In the genomic region with DNA sequence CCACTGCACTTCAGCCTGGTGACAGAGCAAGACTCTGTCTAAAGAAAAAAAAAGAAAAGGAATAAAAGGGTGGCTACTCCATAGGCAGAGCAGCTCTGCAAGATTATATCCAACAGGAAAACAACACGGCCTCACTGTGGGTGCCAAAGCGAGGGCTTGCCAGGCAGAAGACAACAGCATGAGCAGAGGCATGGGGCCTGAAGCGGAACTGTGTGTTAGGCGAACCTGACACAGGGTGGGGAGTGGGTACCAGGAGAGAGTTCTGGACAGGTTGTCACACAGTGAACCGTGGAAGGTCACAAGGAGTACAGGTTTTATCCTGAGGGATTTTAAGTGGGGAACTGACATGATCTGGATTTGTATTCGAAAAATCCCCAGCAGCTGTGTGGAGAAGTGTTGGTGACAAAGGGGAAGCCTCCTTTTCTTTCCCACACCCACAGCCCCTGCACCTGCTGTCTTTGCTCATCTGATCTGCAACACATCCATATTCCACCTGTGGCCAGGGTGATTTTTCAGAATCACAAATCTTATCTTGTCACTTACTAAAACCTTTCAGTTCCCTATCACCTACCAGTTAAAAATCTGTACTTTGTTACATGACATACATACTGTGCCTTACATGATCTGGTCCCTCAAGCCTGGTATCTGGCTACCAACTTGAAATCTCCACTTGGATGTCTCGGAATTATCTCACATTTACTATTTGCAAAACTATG, we compare ENCODE assay signal across 17 cellular contexts. TPM values are rescaled to one million over a fixed set of nuclear protein-coding genes. Genes with fewer than 3 reads are reported as not detected.
DNase-seq lines count a peak whose midpoint lies in the region; ATAC-seq and TF ChIP-seq lines count a peak whose summit lies in the region.
"Had no signal": no experiment of that assay in that cellular context is flagged by ENCODE, and none has a peak within 500 bp of the region (broad histone marks: within the 10 kb centered on the region; RNA-seq: fewer than 3 reads in every experiment).

No MANE protein-coding gene starts in this region.

- TF ChIP-seq CTCF in GM10248 (IDR thresholded peaks at IDR 0.05; ENCODE audit: control extremely low read depth, extremely low read depth, low read depth, missing control alignments), result no peak

- in situ Hi-C loops in ACHN (cut with HindIII; ENCODE audit: low pct_ligation_motif_present, low pct_unique_long_range_greater_than_20kb, low sequenced_read_pairs), result no loop called here

- CTCF ChIA-PET in GM10248 (lab: Yijun Ruan, JAX) (no interaction called here), HEK293T (lab: Yijun Ruan, JAX) (no interaction called here)

- no peak overlapping the region for H3K27ac Mint-ChIP-seq in T-helper 17 cell

- H3K4me3 Mint-ChIP-seq in T-helper 17 cell, result no peak overlapping the region

- ATAC-seq in GM19035 (IDR thresholded peaks at IDR 0.05; ENCODE audit: unreplicated experiment) (peak; percentile 47), HG02759 (IDR thresholded peaks at IDR 0.05; ENCODE audit: unreplicated experiment) (peak; percentile 61), HG03460 (IDR thresholded peaks at IDR 0.05; ENCODE audit: unreplicated experiment) (peak; percentile 48), T-helper 17 cell (no peak)

- H3K4me1 Mint-ChIP-seq in T-helper 17 cell, result peaks cover 24% of the 10 kb centered on the region

- DNase-seq in GM10248 (ENCODE audit: extremely low spot score) (peak; percentile 50), ACHN (no peak), HEK293T (ENCODE audit: extremely low spot score) (no peak), T-helper 17 cell (no peak), HuH-7 (ENCODE audit: low spot score) (no peak)
- DNase-seq: activated T-cell treated with anti-CD3 and anti-CD28 coated beads, Interleukin-2, amount 50 U/mL, for 48 hours; erythroblast; HCEC 1CT; kidney; NCI-H187 treated with DMSO at 0.1 percent for 48 hours; NCI-H524 treated with DMSO at 0.1 percent for 48 hours; occipital lobe; SW 1271 had no signal

- no peaks in the 10 kb centered on the region for H3K9me3 ChIP-seq in T-helper 17 cell (ENCODE audit: control insufficient read depth, low read length, poor library complexity, severe bottlenecking)
- H3K9me3 ChIP-seq: ascending aorta had no signal

- POLR2A ChIA-PET in GM10248 (lab: Yijun Ruan, JAX) (interaction anchor here (0.6 to 0.7 kb wide), 3 partner anchors 14 to 69 kb away, joined by 3 read pairs; no protein-coding TSS in a partner anchor), HEK293T (lab: Yijun Ruan, JAX) (interaction anchor here (1.1 kb wide), 1 partner anchor 10 kb away, joined by 3 read pairs; no protein-coding TSS in a partner anchor)

- no peaks in the 10 kb centered on the region for H3K27me3 Mint-ChIP-seq in T-helper 17 cell

- H3K36me3 Mint-ChIP-seq in T-helper 17 cell (ENCODE audit: low read depth), result peaks cover 7% of the 10 kb centered on the region

TF ChIP-seq in HEK293T, 16 proteins besides CTCF, POLR2A, EP300 and RAD21:
- TF ChIP-seq FOXK2 (IDR thresholded peaks at IDR 0.05), result no peak
- TF ChIP-seq TARDBP (IDR thresholded peaks at IDR 0.05), result no peak
- no peak for TF ChIP-seq ELF4 (IDR thresholded peaks at IDR 0.05)
- no peak for TF ChIP-seq FOXM1 (IDR thresholded peaks at IDR 0.05; ENCODE audit: borderline replicate concordance)
- TF ChIP-seq, protein P1, sequence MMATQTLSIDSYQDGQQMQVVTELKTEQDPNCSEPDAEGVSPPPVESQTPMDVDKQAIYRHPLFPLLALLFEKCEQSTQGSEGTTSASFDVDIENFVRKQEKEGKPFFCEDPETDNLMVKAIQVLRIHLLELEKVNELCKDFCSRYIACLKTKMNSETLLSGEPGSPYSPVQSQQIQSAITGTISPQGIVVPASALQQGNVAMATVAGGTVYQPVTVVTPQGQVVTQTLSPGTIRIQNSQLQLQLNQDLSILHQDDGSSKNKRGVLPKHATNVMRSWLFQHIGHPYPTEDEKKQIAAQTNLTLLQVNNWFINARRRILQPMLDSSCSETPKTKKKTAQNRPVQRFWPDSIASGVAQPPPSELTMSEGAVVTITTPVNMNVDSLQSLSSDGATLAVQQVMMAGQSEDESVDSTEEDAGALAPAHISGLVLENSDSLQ (IDR thresholded peaks at IDR 0.05), result no peak

RNA-seq across cellular contexts. Expression of a gene that starts 23.2 kb away (rescaled TPM):
- 10 to 100 TPM; 72.3 to 72.7 TPM for total RNA-seq in T-helper 17 cell
